ENCODE assay signal across 16 cellular contexts in genomic region chr16:50711862-50712567, GRCh38. TPM values are rescaled to one million over a fixed set of nuclear protein-coding genes. Genes with fewer than 3 reads are reported as not detected.
DNase-seq lines count a peak whose midpoint lies in the region; ATAC-seq and TF ChIP-seq lines count a peak whose summit lies in the region.
"Had no signal": no experiment of that assay in that cellular context is flagged by ENCODE, and none has a peak within 500 bp of the region (broad histone marks: within the 10 kb centered on the region; RNA-seq: fewer than 3 reads in every experiment).

No MANE protein-coding gene starts in this region.

- 59 to 82% (median 62%) methylated on average over 10 to 25 of the region's 25 CpGs for WGBS in heart left ventricle, 4 donors
- 32 to 40% (median 33%) methylated on average over 25 of the region's 25 CpGs for WGBS in psoas muscle, 3 donors

- peaks cover 0 to 79% (median 5%) of the 10 kb centered on the region in 12 donors for H3K4me1 ChIP-seq in heart left ventricle
- H3K4me1 ChIP-seq in psoas muscle: peaks cover 16% of the 10 kb centered on the region
- H3K4me1 ChIP-seq: breast epithelium had no signal

- H3K4me3 ChIP-seq in heart left ventricle (no peak overlapping the region), psoas muscle (no peak overlapping the region)
- H3K4me3 ChIP-seq: breast epithelium, PC-9 had no signal

- intact Hi-C loops in heart left ventricle (cut with DNase I): no loop called here
- intact Hi-C loops in psoas muscle (cut with DNase I): no loop called here

- DNase-seq in DMS79 treated with DMSO at 0.1 percent for 48 hours (lab: John Stamatoyannopoulos, UW): peak; percentile 56
- peak; percentile 45 for DNase-seq in NCI-H510A treated with DMSO at 0.1 percent for 48 hours (lab: John Stamatoyannopoulos, UW)
- peak; percentile 65 to 82 (median 77) for DNase-seq in heart left ventricle
- peak; percentile 81 to 91 for DNase-seq in psoas muscle
- DNase-seq in GDM1 (lab: John Stamatoyannopoulos, UW): no peak
- DNase-seq: activated CD4-positive, alpha-beta T cell treated with anti-CD3 and anti-CD28 coated beads, Interleukin-2, amount 50 U/mL, for 48 hours; activated gamma-delta T cell treated with Interleukin-2 at 50 U/mL for 16 hours; NCI-H1417 treated with DMSO at 0.1 percent for 48 hours; PC-9; stimulated activated naive CD8-positive, alpha-beta T cell treated with anti-CD3 and anti-CD28 coated beads, Interleukin-15, amount 100 ng/mL, for 72 hours had no signal

- no peak for TF ChIP-seq POLR2A in heart left ventricle (IDR thresholded peaks at IDR 0.05)

- H3K36me3 ChIP-seq in heart left ventricle: peaks cover 0 to 45% (median 0%) of the 10 kb centered on the region in 9 donors
- no peaks in the 10 kb centered on the region for H3K36me3 ChIP-seq in psoas muscle (ENCODE audit: insufficient read depth in 1 of 2, low read depth in 1 of 2)
- H3K36me3 ChIP-seq: breast epithelium had no signal

- H3K27me3 ChIP-seq in heart left ventricle: no peaks in the 10 kb centered on the region
- no peaks in the 10 kb centered on the region for H3K27me3 ChIP-seq in psoas muscle (ENCODE audit: insufficient read depth in 3 of 3, low read length in 2 of 3)
- H3K27me3 ChIP-seq: breast epithelium had no signal

- TF ChIP-seq CTCF in heart left ventricle (IDR thresholded peaks at IDR 0.05): no peak
- TF ChIP-seq CTCF in psoas muscle (IDR thresholded peaks at IDR 0.05): no peak

- ATAC-seq in heart left ventricle: peak; percentile 77 to 87 (median 84)
- peak; percentile 93 to 98 (median 95) for ATAC-seq in psoas muscle
- ATAC-seq in HG02610 (IDR thresholded peaks at IDR 0.05; ENCODE audit: unreplicated experiment): no peak
- no peak for ATAC-seq in HG03095 (IDR thresholded peaks at IDR 0.05; ENCODE audit: unreplicated experiment)
- ATAC-seq in HG02798 (IDR thresholded peaks at IDR 0.05; ENCODE audit: poor library complexity, unreplicated experiment): no peak
- ATAC-seq: stimulated activated naive CD8-positive, alpha-beta T cell treated with anti-CD3 and anti-CD28 coated beads, Interleukin-15, amount 100 ng/mL, for 72 hours had no signal

- H3K9me3 ChIP-seq in heart left ventricle: no peaks in the 10 kb centered on the region
- no peaks in the 10 kb centered on the region for H3K9me3 ChIP-seq in psoas muscle
- H3K9me3 ChIP-seq: breast epithelium had no signal

- H3K27ac ChIP-seq in heart left ventricle: no peak overlapping the region
- H3K27ac ChIP-seq in psoas muscle: peak overlapping the region; percentile 38
- H3K27ac ChIP-seq: C4-2B, PC-9 had no signal

RNA-seq across cellular contexts. Expression of gene NOD2, which starts 18.6 kb away (rescaled TPM):
- total RNA-seq in heart left ventricle (1 to 10 TPM in 4 of 9 donors, under 1 TPM in 5; 0.21 to 6.5 (median 0.91) TPM), psoas muscle (under 1 TPM; 0.21 to 0.74 (median 0.42) TPM)
- polyA plus RNA-seq in heart left ventricle (under 1 TPM; 0.46 to 0.71 TPM), psoas muscle (under 1 TPM; 0.07 to 0.25 (median 0.21) TPM)

RNA-seq across cellular contexts. Expression of gene CYLD, which starts 29.9 kb away (rescaled TPM):
- total RNA-seq in heart left ventricle (10 to 100 TPM; 20.2 to 68.8 (median 40.0) TPM), psoas muscle (100 to 1,000 TPM in 1 of 4 donors, 10 to 100 TPM in 3; 46.9 to 103 (median 61.9) TPM)
- polyA plus RNA-seq in heart left ventricle (10 to 100 TPM in 1 of 2 donors, 1 to 10 TPM in 1; 7.5 to 34.9 TPM), psoas muscle (10 to 100 TPM; 20.1 to 64.1 (median 22.7) TPM)

RNA-seq across cellular contexts. Expression of gene SNX20, which starts 30.9 kb away (rescaled TPM):
- total RNA-seq in heart left ventricle (10 to 100 TPM in 1 of 9 donors, 1 to 10 TPM in 1, under 1 TPM in 7; 0.37 to 11.9 (median 0.67) TPM), psoas muscle (1 to 10 TPM in 2 of 4 donors, under 1 TPM in 2; 0.78 to 1.8 (median 1.3) TPM)
- polyA plus RNA-seq in heart left ventricle (under 1 TPM; 0.27 to 0.54 TPM), psoas muscle (1 to 10 TPM in 2 of 3 donors, under 1 TPM in 1; 0.82 to 2.1 (median 1.1) TPM)
- total RNA-seq: PC-9, renal cortical epithelial cell had no signal

Comparison
In these comparisons a context has a peak if more than half of its experiments do, and no peak if none do; other contexts are left out.
1. ATAC-seq: peak in heart left ventricle (4 of 4) and psoas muscle (4 of 4); none in HG02610 (single experiment), HG03095 (single experiment) and HG02798 (single experiment).